ENCODE assay signal across 8 cellular contexts in genomic region chr11:65381721-65382035, GRCh38. TPM values are rescaled to one million over a fixed set of nuclear protein-coding genes. Genes with fewer than 3 reads are reported as not detected.
DNase-seq lines count a peak whose midpoint lies in the region; ATAC-seq and TF ChIP-seq lines count a peak whose summit lies in the region.

No MANE protein-coding gene starts in this region.

- peak overlapping the region; percentile 94 for H3K27ac ChIP-seq in A673 (ENCODE audit: low read depth, low read length, poor library complexity, severe bottlenecking)
- peak overlapping the region; percentile 99 for H3K27ac ChIP-seq in layer of hippocampus (ENCODE audit: low read depth, low read length)
- H3K27ac ChIP-seq in temporal lobe (ENCODE audit: low read depth, low read length), result peak overlapping the region; percentile 100

- POLR2A ChIA-PET in A673 (lab: Charles Lee; ENCODE audit: low non-redundant PET), result no interaction called here

- peaks cover 40% of the 10 kb centered on the region for H3K4me1 ChIP-seq in A673 (ENCODE audit: insufficient read depth, low read length, poor library complexity, severe bottlenecking)
- peaks cover 42% of the 10 kb centered on the region for H3K4me1 ChIP-seq in adipocyte (ENCODE audit: control insufficient read depth, insufficient read depth, low read length)

- TF ChIP-seq CTCF in A673 (conservative IDR thresholded peaks at IDR 0.05; ENCODE audit: low read depth, low read length), result no peak

- H3K9me3 ChIP-seq in A673 (ENCODE audit: low read depth, low read length, poor library complexity, severe bottlenecking), result no peaks in the 10 kb centered on the region
- H3K9me3 ChIP-seq in adipocyte (ENCODE audit: control insufficient read depth, low read length), result no peaks in the 10 kb centered on the region

- H3K27me3 ChIP-seq in A673 (replicated peaks; ENCODE audit: insufficient read depth, low read depth, low read length, poor library complexity) (no peaks in the 10 kb centered on the region), adipocyte (replicated peaks; ENCODE audit: control insufficient read depth, insufficient read depth, low read length) (no peaks in the 10 kb centered on the region), layer of hippocampus (ENCODE audit: control insufficient read depth, insufficient read depth, low read length) (no peaks in the 10 kb centered on the region)

- H3K36me3 ChIP-seq in A673 (ENCODE audit: insufficient read depth, low read length, poor library complexity, severe bottlenecking), result no peaks in the 10 kb centered on the region
- H3K36me3 ChIP-seq in adipocyte (ENCODE audit: control insufficient read depth, insufficient read depth, low read length, severe bottlenecking), result no peaks in the 10 kb centered on the region

- intact Hi-C loops in A673 (cut with micrococcal nuclease; ENCODE audit: unreplicated experiment), result loop anchor here (5.0 kb wide), 3 partner anchors 36 to 191 kb away; partner anchors contain the start of genes FAM89B and ZNRD2

- no TSS peak for BruUV-seq in A673 (replicated peaks; lab: Mats Ljungman, UMichigan)

- H3K4me3 ChIP-seq in A673 (ENCODE audit: low read depth, low read length, poor library complexity, severe bottlenecking), result peak overlapping the region; percentile 40
- H3K4me3 ChIP-seq in adipocyte (ENCODE audit: low read length), result peak overlapping the region; percentile 79

- peak overlapping the region; percentile 94 for H3K9ac ChIP-seq in adipocyte (ENCODE audit: low read length)

- CTCF ChIA-PET in A673 (lab: Charles Lee), result interaction anchor here (0.6 to 1.0 kb wide), 3 partner anchors 35 to 1111 kb away, joined by 3 to 4 read pairs (median 3); no protein-coding TSS in a partner anchor

- peak; percentile 52 for DNase-seq in A673 (ENCODE audit: low spot score)
- peak; percentile 79 for DNase-seq in KG1 (lab: John Stamatoyannopoulos, UW)
- no peak for DNase-seq in adipocyte (ENCODE audit: low read depth)
- no peak for DNase-seq in inferior parietal cortex (ENCODE audit: extremely low spot score)

- ATAC-seq in GM18502 (IDR thresholded peaks at IDR 0.05; ENCODE audit: poor library complexity, unreplicated experiment) (peak; percentile 5), GM21515 (IDR thresholded peaks at IDR 0.05; ENCODE audit: unreplicated experiment) (no peak)

RNA-seq across cellular contexts. Expression of gene SLC25A45, which starts 0.8 kb away (rescaled TPM):
- total RNA-seq in A673 (2021), result 5.3 and 7.4 TPM in 2 replicates
- total RNA-seq in temporal lobe, result 0.74 TPM

RNA-seq across cellular contexts. Expression of gene FRMD8, which starts 4.8 kb away (rescaled TPM):
- 43.2 and 51.1 TPM in 2 replicates for total RNA-seq in A673 (2021)
- total RNA-seq in temporal lobe, result 6.9 TPM

RNA-seq across cellular contexts. Expression of gene TIGD3, which starts 27.1 kb away (rescaled TPM):
- total RNA-seq in A673 (2021) (2.3 and 3.5 TPM in 2 replicates), temporal lobe (3.0 TPM)

RNA-seq across cellular contexts. Expression of gene NEAT1, which starts 40.9 kb away (rescaled TPM):
- total RNA-seq in A673 (2021) (196 and 211 TPM in 2 replicates), temporal lobe (8.4 TPM)

RNA-seq across cellular contexts. Expression of gene DPF2, which starts 48.0 kb away (rescaled TPM):
- total RNA-seq in A673 (2021) (125 and 149 TPM in 2 replicates), temporal lobe (25.3 TPM)

Comparison
In these comparisons a context has a peak if more than half of its experiments do, and no peak if none do; other contexts are left out.
1. DNase-seq: peak in A673 (single experiment) and KG1 (single experiment); none in adipocyte (single experiment) and inferior parietal cortex (single experiment).
2. Peak in every context shown above with its lines, with median percentiles within 50 percentile points of each other: H3K27ac ChIP-seq.